ENCODE assay signal across 1 cellular context in the genomic region with DNA sequence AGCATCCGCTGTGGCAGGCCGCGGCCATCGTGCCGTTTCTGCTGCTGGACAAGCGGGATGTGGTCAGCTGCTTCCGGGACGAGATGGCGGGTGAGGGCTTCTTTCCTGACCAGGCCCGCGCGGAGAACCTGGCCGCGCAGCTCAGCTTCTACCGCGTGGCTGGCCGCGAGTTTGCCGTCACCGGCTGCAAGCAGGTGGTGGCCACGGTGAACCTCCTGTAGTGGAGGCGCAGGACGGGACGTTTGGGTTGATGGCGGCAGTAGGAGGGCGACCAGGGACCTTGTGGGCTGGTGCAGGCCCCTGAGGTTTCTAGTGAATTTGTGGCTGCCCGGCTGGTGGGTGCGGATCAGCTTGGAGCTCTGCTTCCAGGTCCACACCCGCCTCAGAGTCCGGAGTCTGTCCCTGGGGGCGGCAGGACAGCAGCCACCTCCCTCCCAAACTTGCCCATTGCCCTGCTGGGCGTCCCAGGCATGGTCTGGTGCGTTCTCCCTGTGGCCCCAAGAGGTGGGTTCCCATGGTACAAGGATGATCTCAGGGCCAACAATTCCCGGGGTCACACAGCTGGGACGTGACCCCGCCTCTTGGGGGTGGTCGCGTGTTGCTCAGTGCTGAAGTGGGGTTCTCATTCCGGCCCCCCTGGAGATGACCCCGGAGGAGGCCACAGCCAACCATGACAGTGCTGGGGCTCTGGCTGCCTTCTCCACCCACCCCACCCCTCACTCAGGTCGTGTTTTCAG.
TF ChIP-seq lines count a peak whose summit lies in the region.

No MANE protein-coding gene starts in this region.

TF ChIP-seq in HepG2, 621 proteins besides CTCF, POLR2A, EP300 and RAD21:
- TF ChIP-seq ELF1 (CRISPR knock-in tag; IDR thresholded peaks at IDR 0.05) (no peak), ZBTB33 (CRISPR knock-in tag; IDR thresholded peaks at IDR 0.05) (0 out of 2 replicates have a peak, but pooled peaks have one; percentile 6)
TF ChIP-seq in HepG2: peak in this region for 1.
